In the genomic region with DNA sequence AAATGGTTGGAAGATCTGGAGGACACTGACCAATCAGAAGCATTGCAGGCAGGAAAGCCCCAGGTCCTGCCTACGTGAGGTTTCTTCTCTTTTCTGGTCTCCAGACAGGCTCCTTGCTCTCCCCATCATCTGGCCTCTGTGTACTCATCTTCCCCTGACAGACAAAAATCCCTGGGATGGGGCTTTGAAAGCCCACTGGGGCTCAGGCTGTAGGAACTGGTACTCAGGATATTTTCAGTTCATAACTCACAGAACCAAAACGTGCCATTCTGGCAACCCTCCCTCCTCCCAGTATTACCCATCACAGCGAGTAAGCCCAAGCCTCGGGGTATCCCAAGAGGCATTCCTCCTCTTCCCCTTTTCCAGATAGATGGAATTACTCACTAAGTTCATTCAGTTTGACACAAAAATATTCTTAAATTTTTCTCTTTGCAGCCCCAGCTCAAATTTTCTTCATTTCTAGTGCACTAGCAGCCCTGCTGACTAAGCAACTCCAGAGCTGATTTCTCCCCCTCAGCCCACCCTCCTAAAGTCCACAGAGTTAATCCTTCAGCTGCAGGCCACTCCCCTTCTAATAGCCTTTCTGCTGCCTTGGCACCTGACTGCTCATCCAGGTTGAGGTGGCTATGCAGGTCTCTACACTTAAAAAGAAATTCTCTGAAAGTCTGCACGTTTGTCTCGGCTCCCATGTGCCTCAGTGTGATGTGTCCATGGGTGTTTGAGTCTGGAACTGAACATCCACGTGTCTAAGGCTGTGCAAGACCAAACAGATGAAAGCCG, we compare ENCODE assay signal across 29 cellular contexts.
"Had no signal": no experiment of that assay in that cellular context is flagged by ENCODE, and none has a peak within 500 bp of the region (broad histone marks: within the 10 kb centered on the region; RNA-seq: fewer than 3 reads in every experiment).

No MANE protein-coding gene starts in this region.

- DNase-seq: activated CD4-positive, alpha-beta memory T cell treated with anti-CD3 and anti-CD28 coated beads, Interleukin-2, amount 10 ng/mL, durations not matched to agents 7 days and 5 days; activated CD4-positive, alpha-beta T cell treated with anti-CD3 and anti-CD28 coated beads, Interleukin-2, amount 10 ng/mL, durations not matched to agents 24 days and 14 days; activated CD4-positive, CD25-positive, alpha-beta regulatory T cell treated with anti-CD3 and anti-CD28 coated beads, Interleukin-2, amount 50 U/mL, for 72 hours; activated CD8-positive, alpha-beta memory T cell treated with anti-CD3 and anti-CD28 coated beads, Interleukin-2, amount 50 U/mL, for 48 hours; activated gamma-delta T cell treated with Interleukin-2 at 50 U/mL for 16 hours; activated naive CD4-positive, alpha-beta T cell treated with anti-CD3 and anti-CD28 coated beads, Interleukin-2, amount 50 U/mL, for 16 hours; activated T-cell treated with anti-CD3 and anti-CD28 coated beads, Interleukin-2, amount 50 U/mL, for 24 hours; effector CD4-positive, alpha-beta T cell; foreskin keratinocyte; left ventricle myocardium superior; mammary epithelial cell; naive B cell; occipital lobe; psoas muscle; stimulated activated CD4-positive, alpha-beta T cell treated with anti-CD3 and anti-CD28 coated beads, Interleukin-1b, Interleukin-23, amount 100 ng/mL, for 48 hours; stimulated activated CD4-positive, alpha-beta T cell treated with anti-CD3 and anti-CD28 coated beads, Interleukin-4, amount 100 ng/mL, for 4 hours; stimulated activated CD8-positive, alpha-beta memory T cell treated with anti-CD3 and anti-CD28 coated beads, Interleukin-4, amount 100 ng/mL, for 48 hours; stimulated activated naive CD8-positive, alpha-beta T cell treated with anti-CD3 and anti-CD28 coated beads, Interleukin-15, amount 100 ng/mL, for 72 hours; substantia nigra; T-helper 9 cell had no signal

- H3K79me2 ChIP-seq: parathyroid adenoma had no signal

- ATAC-seq: foreskin keratinocyte; left ventricle myocardium superior; psoas muscle; stimulated activated memory B cell treated with anti-CD40 and anti-IgM and Interleukin-4, amounts not matched to agents 10 μg/mL and 1 μg/mL and 100 μg/mL, for 72 hours; stimulated activated naive CD8-positive, alpha-beta T cell treated with anti-CD3 and anti-CD28 coated beads, Interleukin-15, amount 100 ng/mL, for 72 hours had no signal

- H2AFZ ChIP-seq: parathyroid adenoma had no signal

- H3K27me3 ChIP-seq: foreskin keratinocyte, upper lobe of left lung had no signal

- H3K4me2 ChIP-seq: smooth muscle cell had no signal

- H3K9me3 ChIP-seq: breast epithelium, esophagus muscularis mucosa, psoas muscle, upper lobe of left lung had no signal

- FAIRE-seq: islet of Langerhans, TTC549 had no signal

- H3K36me3 ChIP-seq: breast epithelium, esophagus muscularis mucosa, upper lobe of left lung had no signal

- H3K27ac ChIP-seq: breast epithelium, esophagus muscularis mucosa, foreskin keratinocyte, parathyroid adenoma, psoas muscle, VCaP had no signal

- H3K9ac ChIP-seq: parathyroid adenoma had no signal

- H3K4me3 ChIP-seq: breast epithelium, esophagus muscularis mucosa, psoas muscle, smooth muscle cell had no signal

- H3K4me1 ChIP-seq: breast epithelium, esophagus muscularis mucosa, foreskin keratinocyte, parathyroid adenoma, psoas muscle, upper lobe of left lung had no signal
